16 cellular contexts compared by ENCODE assay signal in genomic region chr7:155343150-155343549, GRCh38. TPM values are rescaled to one million over a fixed set of nuclear protein-coding genes. Genes with fewer than 3 reads are reported as not detected.
DNase-seq lines count a peak whose midpoint lies in the region; ATAC-seq, FAIRE-seq and TF ChIP-seq lines count a peak whose summit lies in the region.
"Had no signal": no experiment of that assay in that cellular context is flagged by ENCODE, and none has a peak within 500 bp of the region (broad histone marks: within the 10 kb centered on the region; RNA-seq: fewer than 3 reads in every experiment).

No MANE protein-coding gene starts in this region.

- H3K27me3 ChIP-seq in right lobe of liver (no peaks in the 10 kb centered on the region), HepG2 (ENCODE audit: control insufficient read depth in 1 of 2, insufficient read depth in 2 of 2, low read length in 2 of 2) (peaks cover 4 to 30% of the 10 kb centered on the region in 2 experiments; a peak in 4 of 5 replicates), neuronal stem cell (ENCODE audit: control insufficient read depth in 3 of 3, insufficient read depth in 3 of 3, low read depth in 1 of 3, low read length in 3 of 3) (peaks cover 0 to 22% (median 8%) of the 10 kb centered on the region in 3 experiments)

- H3K9me3 ChIP-seq in right lobe of liver (no peaks in the 10 kb centered on the region), HepG2 (ENCODE audit: low read length) (no peaks in the 10 kb centered on the region), neuronal stem cell (replicated peaks in 1 of 2; ENCODE audit: control insufficient read depth in 2 of 2, insufficient read depth in 1 of 2, low read depth in 1 of 2, low read length in 2 of 2) (no peaks in the 10 kb centered on the region)

- no peak overlapping the region for H2AK5ac ChIP-seq in neuronal stem cell (ENCODE audit: low read depth, low read length)

- H3K9me3 Mint-ChIP-seq in activated naive CD4-positive, alpha-beta T cell treated with anti-CD3 and anti-CD28 coated beads, Interleukin-2, amount 50 U/mL, for 72 hours = no peaks in the 10 kb centered on the region
- H3K9me3 Mint-ChIP-seq: CD4-positive, alpha-beta T cell had no signal

- no peak overlapping the region for H3K14ac ChIP-seq in neuronal stem cell (ENCODE audit: low read length)

- CTCF ChIA-PET in HepG2 (lab: Yijun Ruan, JAX; ENCODE audit: low intra/inter-chr PET ratio, low total read pairs) = interaction anchor here (1.1 kb wide), 1 partner anchor 416 kb away, joined by 4 read pairs; no protein-coding TSS in a partner anchor

- H3K9ac ChIP-seq in HepG2 (ENCODE audit: insufficient read depth, low read depth, low read length) (no peak overlapping the region), neuronal stem cell (ENCODE audit: low read depth, low read length, poor library complexity) (no peak overlapping the region)
- H3K9ac ChIP-seq: GM23248 had no signal

- H3K4me1 ChIP-seq in right lobe of liver (peaks cover 0 to 10% (median 0%) of the 10 kb centered on the region in 4 donors), HepG2 (ENCODE audit: insufficient read depth, low read length) (peaks cover 7% of the 10 kb centered on the region; the same call in 1 of the 2 replicates), neuronal stem cell (ENCODE audit: control insufficient read depth in 2 of 2, insufficient read depth in 1 of 2, low read depth in 1 of 2, low read length in 2 of 2) (peaks cover 0 to 5% of the 10 kb centered on the region in 2 donors)

- no peaks in the 10 kb centered on the region for H3K79me2 ChIP-seq in HepG2 (ENCODE audit: insufficient read depth, low read length)

- TF ChIP-seq RAD21 in HepG2 (CRISPR knock-in tag; IDR thresholded peaks at IDR 0.05) = no peak

- H4K20me1 ChIP-seq in HepG2 (ENCODE audit: insufficient read depth, low read length) = no peaks in the 10 kb centered on the region

- no peak for FAIRE-seq in HepG2 (lab: Jason Lieb, UNC)
- FAIRE-seq: GM18507 had no signal

- DNase-seq in right lobe of liver = peak in 2 of 3 donors; percentile 16 to 25
- DNase-seq in HepG2 (ENCODE audit: low spot score) = no peak
- peak; percentile 52 for DNase-seq in coronary artery (ENCODE audit: low spot score)
- no peak for DNase-seq in neuronal stem cell (ENCODE audit: low spot score)
- DNase-seq in inferior parietal cortex (ENCODE audit: extremely low spot score) = no peak
- DNase-seq in activated naive CD4-positive, alpha-beta T cell treated with anti-CD3 and anti-CD28 coated beads, Interleukin-2, amount 50 U/mL, for 72 hours (ENCODE audit: low spot score in 2 of 2) = no peak
- DNase-seq in RPMI8226 = no peak
- DNase-seq: 8988T; AML-193; C1 segment of cervical spinal cord; Calu3; CD4-positive, alpha-beta T cell; DMS 273 treated with DMSO at 0.1 percent for 48 hours; GM23248; H9 had no signal

- no peak for TF ChIP-seq POLR2A in right lobe of liver (IDR thresholded peaks at IDR 0.05)
- no peak for TF ChIP-seq POLR2A in HepG2 (IDR thresholded peaks at IDR 0.05; ENCODE audit: insufficient read depth in 1 of 2, low read depth in 2 of 2, low read length in 2 of 2)

- no peak overlapping the region for H3K27ac Mint-ChIP-seq in activated naive CD4-positive, alpha-beta T cell treated with anti-CD3 and anti-CD28 coated beads, Interleukin-2, amount 50 U/mL, for 72 hours
- H3K27ac Mint-ChIP-seq: CD4-positive, alpha-beta T cell; H9 had no signal

- H2AFZ ChIP-seq in HepG2 (ENCODE audit: low read length) (no peak overlapping the region), neuronal stem cell (ENCODE audit: low read length) (no peak overlapping the region)
- H2AFZ ChIP-seq: GM23248 had no signal

- ATAC-seq in right lobe of liver (no peak), HepG2 (no peak)
- no peak for ATAC-seq in activated naive CD4-positive, alpha-beta T cell treated with anti-CD3 and anti-CD28 coated beads, Interleukin-2, amount 50 U/mL, for 72 hours

- H4K91ac ChIP-seq in neuronal stem cell (ENCODE audit: low read depth, low read length, poor library complexity) = no peak overlapping the region

- 96% methylated on average over 4 of the region's 7 CpGs for WGBS in right lobe of liver (ENCODE audit: insufficient coverage, low coverage, low lambda C conversion rate, missing lambda C conversion rate)
- WGBS in HepG2 (ENCODE audit: low lambda C conversion rate) = 58% methylated on average over 5 of the region's 7 CpGs
- no CpG with 5 or more reads among the region's 7 CpGs for WGBS in neuronal stem cell (ENCODE audit: extremely low coverage in 2 of 2, insufficient read length in 2 of 2, insufficient replicate concordance in 1 of 2), 2 donors

- no peaks in the 10 kb centered on the region for H3K79me1 ChIP-seq in neuronal stem cell (ENCODE audit: low read depth, low read length)

- intact Hi-C loops in right lobe of liver (cut with DNase I) = loop anchor here in 1 of 2 donors (5.0 kb wide), 1 partner anchor 151 kb away; no protein-coding TSS in a partner anchor
- intact Hi-C loops in HepG2 (cut with micrococcal nuclease; ENCODE audit: unreplicated experiment) = no loop called here

- peak overlapping the region; percentile 31 for H3K18ac ChIP-seq in neuronal stem cell (ENCODE audit: low read length)

- TF ChIP-seq CTCF in right lobe of liver (IDR thresholded peaks at IDR 0.05) (no peak), HepG2 (CRISPR knock-in tag; IDR thresholded peaks at IDR 0.05) (no peak), coronary artery (IDR thresholded peaks at IDR 0.05) (no peak)

- no TSS peak for BruUV-seq in HepG2 (replicated peaks; lab: Mats Ljungman, UMichigan)

- in situ Hi-C loops in HepG2 (cut with HindIII; ENCODE audit: extremely low pct_ligation_motif_present, low pct_unique_long_range_greater_than_20kb) = loop anchor here (5.0 kb wide), 1 partner anchor 151 kb away; no protein-coding TSS in a partner anchor

- POLR2A ChIA-PET in HepG2 (lab: Yijun Ruan, JAX) = no interaction called here

- H3K36me3 ChIP-seq in right lobe of liver (no peaks in the 10 kb centered on the region), HepG2 (replicated peaks in 1 of 2; ENCODE audit: control insufficient read depth in 1 of 2, insufficient read depth in 2 of 2, low read length in 2 of 2) (no peaks in the 10 kb centered on the region), neuronal stem cell (replicated peaks in 1 of 2; ENCODE audit: control insufficient read depth in 2 of 2, insufficient read depth in 2 of 2, low read length in 2 of 2) (no peaks in the 10 kb centered on the region)

- no peak overlapping the region for H2BK12ac ChIP-seq in neuronal stem cell (ENCODE audit: low read length)

- peak overlapping the region; percentile 16 for H3K23ac ChIP-seq in neuronal stem cell (ENCODE audit: low read depth, low read length, poor library complexity)

- no peak for TF ChIP-seq EP300 in HepG2 (IDR thresholded peaks at IDR 0.05; ENCODE audit: low read depth in 2 of 2, low read length in 2 of 2)
- TF ChIP-seq EP300 in HepG2 (CRISPR knock-in tag; IDR thresholded peaks at IDR 0.05; ENCODE audit: borderline replicate concordance) = no peak

- H2BK15ac ChIP-seq in neuronal stem cell (ENCODE audit: low read length) = peak overlapping the region; percentile 11

- H3K36me3 Mint-ChIP-seq in activated naive CD4-positive, alpha-beta T cell treated with anti-CD3 and anti-CD28 coated beads, Interleukin-2, amount 50 U/mL, for 72 hours = no peaks in the 10 kb centered on the region

- H2BK5ac ChIP-seq in neuronal stem cell (ENCODE audit: low read length) = no peak overlapping the region

- H3K4me3 ChIP-seq in right lobe of liver = no peak overlapping the region
- H3K4me3 ChIP-seq in HepG2 (replicated peaks in 1 of 3; ENCODE audit: insufficient read depth in 1 of 3, low read depth in 2 of 3, low read length in 3 of 3) = no peak overlapping the region
- H3K4me3 ChIP-seq in coronary artery = no peak overlapping the region
- no peak overlapping the region for H3K4me3 ChIP-seq in neuronal stem cell (ENCODE audit: low read length in 2 of 2)
- H3K4me3 ChIP-seq: GM23248 had no signal

- no peak overlapping the region for H3K4me2 ChIP-seq in HepG2 (ENCODE audit: low read depth, low read length)
- no peak overlapping the region for H3K4me2 ChIP-seq in neuronal stem cell (ENCODE audit: insufficient read depth, low read length, poor library complexity, severe bottlenecking)

- H2BK120ac ChIP-seq in neuronal stem cell (ENCODE audit: low read depth, low read length) = no peak overlapping the region

- no peak overlapping the region for H3K4ac ChIP-seq in neuronal stem cell (ENCODE audit: low read length)

- H3K27ac ChIP-seq in right lobe of liver = no peak overlapping the region
- no peak overlapping the region for H3K27ac ChIP-seq in HepG2 (ENCODE audit: extremely low read length, insufficient read depth, low read length)
- H3K27ac ChIP-seq in coronary artery = no peak overlapping the region
- no peak overlapping the region for H3K27ac ChIP-seq in neuronal stem cell (replicated peaks; ENCODE audit: low read length)
- H3K27ac ChIP-seq: GM23248 had no signal

- no peak overlapping the region for H4K8ac ChIP-seq in neuronal stem cell (ENCODE audit: low read depth, low read length)

RNA-seq across cellular contexts. Expression of gene INSIG1, which starts 45.5 kb away (rescaled TPM):
- total RNA-seq in right lobe of liver (100 to 1,000 TPM; 130 to 625 (median 205) TPM), HepG2 (2016; rRNA removed; fragmentation: Illumina TruSeq; extraction: Trizol) (0.11 and 0.20 TPM in 2 replicates)
- total RNA-seq in HepG2 (2016; cell fraction: cytosol; rRNA removed; fragmentation: Illumina TruSeq; extraction: Trizol; ENCODE audit: low read depth) = 0.26 TPM in 1 of 2 replicates, not detected in the other
- total RNA-seq in HepG2 (2016; cell fraction: insoluble cytoplasmic fraction; rRNA removed; fragmentation: Illumina TruSeq; extraction: Trizol) = 0.09 and 0.13 TPM in 2 replicates
- 0.09 and 0.48 TPM in 2 replicates for total RNA-seq in HepG2 (2016; cell fraction: membrane; rRNA removed; fragmentation: Illumina TruSeq; extraction: Trizol)
- total RNA-seq in HepG2 (2016; cell fraction: nucleus; rRNA removed; fragmentation: Illumina TruSeq; extraction: Trizol) = not detected in 2 replicates
- polyA plus RNA-seq in HepG2 (2011; rRNA removed) = 0.07 and 0.16 TPM in 2 replicates
- 0.10 and 0.17 TPM in 2 replicates for polyA plus RNA-seq in HepG2 (2011; cell fraction: cytosol; rRNA removed)
- 0.10 and 0.23 TPM in 2 replicates for polyA plus RNA-seq in HepG2 (2011; cell fraction: nucleus; rRNA removed)
- 0.08 and 0.17 TPM in 2 replicates for polyA plus RNA-seq in HepG2 (2012)
- polyA plus RNA-seq in HepG2 (2016; cell fraction: cytosol; fragmentation: Illumina TruSeq; extraction: Trizol; ENCODE audit: low read depth) = 0.03 TPM in 1 of 2 replicates, not detected in the other
- 0.10 TPM in 1 of 2 replicates, not detected in the other for polyA plus RNA-seq in HepG2 (2016; cell fraction: insoluble cytoplasmic fraction; fragmentation: Illumina TruSeq; extraction: Trizol; ENCODE audit: low read depth)
- 0.13 TPM in 1 of 2 replicates, not detected in the other for polyA plus RNA-seq in HepG2 (2016; cell fraction: membrane; fragmentation: Illumina TruSeq; extraction: Trizol; ENCODE audit: low read depth)
- 0.25 TPM in 1 of 2 replicates, not detected in the other for polyA plus RNA-seq in HepG2 (2016; cell fraction: nucleus; fragmentation: Illumina TruSeq; extraction: Trizol; ENCODE audit: insufficient read depth, low read depth)
- 0.60 and 64.4 TPM in 2 replicates for polyA minus RNA-seq in HepG2 (2011; rRNA and poly(A)+ RNA removed; ENCODE audit: low replicate concordance)
- 0.30 and 0.35 TPM in 2 replicates for polyA minus RNA-seq in HepG2 (2011; cell fraction: cytosol; rRNA and poly(A)+ RNA removed)
- polyA minus RNA-seq in HepG2 (2011; cell fraction: nucleus; rRNA and poly(A)+ RNA removed) = 0.25 and 0.52 TPM in 2 replicates
- 183 TPM for polyA plus RNA-seq in neuronal stem cell (2013, experiment 1 of 2)
- 199 TPM for polyA plus RNA-seq in neuronal stem cell (2013, experiment 2 of 2)
- 10 to 100 TPM; 68.9 to 94.0 TPM for total RNA-seq in activated naive CD4-positive, alpha-beta T cell treated with anti-CD3 and anti-CD28 coated beads, Interleukin-2, amount 50 U/mL, for 72 hours

Comparison
In these comparisons a context has a peak if more than half of its experiments do, and no peak if none do; other contexts are left out.
1. DNase-seq: peak in right lobe of liver (2 of 3) and coronary artery (single experiment); none in HepG2 (single experiment), neuronal stem cell (single experiment), inferior parietal cortex (single experiment), activated naive CD4-positive, alpha-beta T cell treated with anti-CD3 and anti-CD28 coated beads, Interleukin-2, amount 50 U/mL, for 72 hours (0 of 2) and RPMI8226 (single experiment).
2. RNA of gene INSIG1, which starts 45.5 kb away (total RNA-seq): 130 to 625 TPM in right lobe of liver and 68.9 to 94.0 TPM in activated naive CD4-positive, alpha-beta T cell treated with anti-CD3 and anti-CD28 coated beads, Interleukin-2, amount 50 U/mL, for 72 hours; 0.09 to 0.48 TPM in HepG2; every median in the first group is over 10 times any median in the second.